In the genomic region with DNA sequence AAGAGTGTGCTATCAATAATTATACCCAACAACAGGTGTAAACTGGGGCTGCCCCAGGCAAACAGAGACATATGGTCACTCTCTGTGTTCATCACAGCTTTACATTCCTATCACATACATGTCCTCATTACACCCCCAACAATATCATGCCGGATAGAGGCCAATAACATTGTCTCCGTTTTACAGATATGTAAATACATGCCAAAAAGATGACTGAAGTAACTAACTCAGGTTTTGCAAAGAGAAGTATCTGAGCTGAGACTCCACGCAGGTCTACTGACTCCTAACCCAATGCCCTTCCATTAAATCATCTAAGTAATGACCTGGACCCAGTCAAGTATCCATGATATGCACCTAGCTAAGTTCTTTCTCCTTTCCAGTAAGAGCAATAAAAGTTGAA, we compare ENCODE assay signal across 2 cellular contexts.
TF ChIP-seq lines count a peak whose summit lies in the region.

No MANE protein-coding gene starts in this region.

TF ChIP-seq in IMR-90, 13 proteins besides CTCF, POLR2A, EP300 and RAD21:
- TF ChIP-seq FOS (IDR thresholded peaks at IDR 0.05; ENCODE audit: low read depth, low read length), result no peak
- TF ChIP-seq, protein P1, sequence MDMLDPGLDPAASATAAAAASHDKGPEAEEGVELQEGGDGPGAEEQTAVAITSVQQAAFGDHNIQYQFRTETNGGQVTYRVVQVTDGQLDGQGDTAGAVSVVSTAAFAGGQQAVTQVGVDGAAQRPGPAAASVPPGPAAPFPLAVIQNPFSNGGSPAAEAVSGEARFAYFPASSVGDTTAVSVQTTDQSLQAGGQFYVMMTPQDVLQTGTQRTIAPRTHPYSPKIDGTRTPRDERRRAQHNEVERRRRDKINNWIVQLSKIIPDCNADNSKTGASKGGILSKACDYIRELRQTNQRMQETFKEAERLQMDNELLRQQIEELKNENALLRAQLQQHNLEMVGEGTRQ (IDR thresholded peaks at IDR 0.05; ENCODE audit: low read depth, low read length), result no peak
- no peak for TF ChIP-seq CEBPB (IDR thresholded peaks at IDR 0.05; ENCODE audit: low read depth, low read length)
- no peak for TF ChIP-seq NFE2L2 (IDR thresholded peaks at IDR 0.05; ENCODE audit: low read depth, low read length)
- TF ChIP-seq RCOR1 (IDR thresholded peaks at IDR 0.05; ENCODE audit: insufficient replicate concordance, low read length), result no peak
- no peak for TF ChIP-seq MAFK (IDR thresholded peaks at IDR 0.05; ENCODE audit: low read depth, low read length)
- TF ChIP-seq BHLHE40 (IDR thresholded peaks at IDR 0.05; ENCODE audit: low read depth, low read length), result no peak
- TF ChIP-seq CHD1 (IDR thresholded peaks at IDR 0.05; ENCODE audit: low read depth, low read length), result no peak
- no peak for TF ChIP-seq MXI1 (IDR thresholded peaks at IDR 0.05; ENCODE audit: borderline replicate concordance, low read depth, low read length)
- TF ChIP-seq, protein P2, sequence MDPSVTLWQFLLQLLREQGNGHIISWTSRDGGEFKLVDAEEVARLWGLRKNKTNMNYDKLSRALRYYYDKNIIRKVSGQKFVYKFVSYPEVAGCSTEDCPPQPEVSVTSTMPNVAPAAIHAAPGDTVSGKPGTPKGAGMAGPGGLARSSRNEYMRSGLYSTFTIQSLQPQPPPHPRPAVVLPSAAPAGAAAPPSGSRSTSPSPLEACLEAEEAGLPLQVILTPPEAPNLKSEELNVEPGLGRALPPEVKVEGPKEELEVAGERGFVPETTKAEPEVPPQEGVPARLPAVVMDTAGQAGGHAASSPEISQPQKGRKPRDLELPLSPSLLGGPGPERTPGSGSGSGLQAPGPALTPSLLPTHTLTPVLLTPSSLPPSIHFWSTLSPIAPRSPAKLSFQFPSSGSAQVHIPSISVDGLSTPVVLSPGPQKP (IDR thresholded peaks at IDR 0.05; ENCODE audit: borderline replicate concordance, low read depth, low read length), result no peak
- no peak for TF ChIP-seq RFX5 (IDR thresholded peaks at IDR 0.05; ENCODE audit: low read depth, low read length)
- TF ChIP-seq SMC3 (IDR thresholded peaks at IDR 0.05; ENCODE audit: low read depth, low read length), result no peak
- TF ChIP-seq MAZ (IDR thresholded peaks at IDR 0.05; ENCODE audit: borderline replicate concordance, low read depth, low read length), result no peak

TF ChIP-seq in GM12891, 5 proteins besides CTCF, POLR2A, EP300 and RAD21:
- TF ChIP-seq PAX5 (IDR thresholded peaks at IDR 0.05; ENCODE audit: insufficient read depth, low read length, severe bottlenecking) (no peak), TAF1 (IDR thresholded peaks at IDR 0.05; ENCODE audit: low read depth, low read length) (no peak), SPI1 (IDR thresholded peaks at IDR 0.05; ENCODE audit: low read depth, low read length) (no peak), POLR2AphosphoS5 (IDR thresholded peaks at IDR 0.05; ENCODE audit: low read depth, low read length) (no peak)
TF ChIP-seq in GM12891: peak in this region for 0.
